Comparison of ENCODE assay signal across 8 cellular contexts in the genomic region with DNA sequence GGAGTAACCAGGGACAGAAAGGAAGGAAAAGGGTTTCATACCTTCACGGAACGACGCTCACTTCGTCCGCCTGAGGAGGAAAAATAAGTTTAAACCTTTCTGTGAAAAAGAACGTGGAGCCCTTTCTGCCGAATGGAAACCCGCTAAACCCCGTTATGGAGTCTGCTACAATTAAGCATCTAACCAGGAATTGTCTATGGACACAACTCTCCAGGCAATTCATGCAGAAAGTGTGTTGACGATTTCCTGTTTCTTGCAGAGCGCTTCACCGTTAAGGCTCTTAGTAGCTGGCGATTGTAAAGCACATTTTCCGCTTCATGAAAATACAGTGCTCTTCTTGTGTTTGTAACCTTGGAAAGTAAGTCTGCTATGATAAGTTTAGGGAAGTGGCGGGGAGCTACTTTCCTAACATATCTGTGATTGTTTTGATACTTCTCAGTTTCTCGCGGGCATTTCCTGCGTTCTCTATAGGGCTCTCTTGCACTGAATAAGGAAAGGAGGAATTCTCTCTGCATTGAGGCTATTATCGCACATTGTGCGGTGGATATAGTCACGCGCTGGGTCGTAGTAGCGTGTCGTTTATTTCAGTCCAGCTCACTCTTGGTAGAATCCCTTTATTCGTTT. TPM values are rescaled to one million over a fixed set of nuclear protein-coding genes. Genes with fewer than 3 reads are reported as not detected.
A peak's percentile ranks its signal among the peaks of the same experiment; 100 is the strongest.
DNase-seq lines count a peak whose midpoint lies in the region; ATAC-seq and TF ChIP-seq lines count a peak whose summit lies in the region.

No MANE protein-coding gene starts in this region.

- no peaks in the 10 kb centered on the region for H3K27me3 Mint-ChIP-seq in progenitor cell of endocrine pancreas

- H3K36me3 ChIP-seq in stomach smooth muscle (ENCODE audit: control insufficient read depth in 2 of 2, insufficient read depth in 2 of 2, low read length in 2 of 2): peaks cover 5% of the 10 kb centered on the region in 2 donors

- H3K9me3 Mint-ChIP-seq in progenitor cell of endocrine pancreas (ENCODE audit: low read depth): no peaks in the 10 kb centered on the region

- H3K9me3 ChIP-seq in stomach smooth muscle (ENCODE audit: control insufficient read depth in 2 of 2, low read length in 2 of 2): no peaks in the 10 kb centered on the region

- peaks cover 7% of the 10 kb centered on the region for H3K36me3 Mint-ChIP-seq in progenitor cell of endocrine pancreas (ENCODE audit: insufficient read depth)

- ATAC-seq in HG02943 (IDR thresholded peaks at IDR 0.05; ENCODE audit: low read depth, unreplicated experiment): peak; percentile 0

- H3K9ac ChIP-seq in stomach smooth muscle (ENCODE audit: low read length in 2 of 2): peak overlapping the region; percentile 86 to 99

- peak overlapping the region; percentile 98 for H3K27ac ChIP-seq in stomach smooth muscle (ENCODE audit: low read length)

- no peak overlapping the region for H3K4me3 Mint-ChIP-seq in progenitor cell of endocrine pancreas (ENCODE audit: low read depth)

- peaks cover 19% of the 10 kb centered on the region for H3K4me1 Mint-ChIP-seq in progenitor cell of endocrine pancreas (ENCODE audit: low read depth)

- TF ChIP-seq CTCF in WI38 (IDR thresholded peaks at IDR 0.05; ENCODE audit: low read depth, low read length): no peak
- no peak for TF ChIP-seq CTCF in progenitor cell of endocrine pancreas (IDR thresholded peaks at IDR 0.05; ENCODE audit: unreplicated experiment)

- H3K4me1 ChIP-seq in stomach smooth muscle (ENCODE audit: control insufficient read depth, insufficient read depth, low read length): peaks cover 15% of the 10 kb centered on the region

- H3K27ac Mint-ChIP-seq in progenitor cell of endocrine pancreas: no peak overlapping the region

- H3K27me3 ChIP-seq in stomach smooth muscle (ENCODE audit: control insufficient read depth in 1 of 2, insufficient read depth in 2 of 2, low read length in 2 of 2): no peaks in the 10 kb centered on the region

- H3K4me3 ChIP-seq in WI38 (ENCODE audit: low read depth, low read length): peak overlapping the region; percentile 75
- peak overlapping the region; percentile 96 to 100 for H3K4me3 ChIP-seq in stomach smooth muscle (ENCODE audit: low read length in 2 of 2)

- DNase-seq in NCI-H345 (lab: John Stamatoyannopoulos, UW): peak; percentile 45
- no peak for DNase-seq in NCI-H345 treated with DMSO at 0.1 percent for 48 hours (lab: John Stamatoyannopoulos, UW; ENCODE audit: unreplicated experiment)
- DNase-seq in hippocampal formation (lab: John Stamatoyannopoulos, UW): peak; percentile 45 to 74
- DNase-seq in progenitor cell of endocrine pancreas (ENCODE audit: low spot score, unreplicated experiment): no peak
- no peak for DNase-seq in DMS79 treated with DMSO at 0.1 percent for 48 hours (lab: John Stamatoyannopoulos, UW)

RNA-seq across cellular contexts. Expression of a gene that starts 0.7 kb away (rescaled TPM):
- 50.5 and 57.0 TPM in 2 replicates for total RNA-seq in progenitor cell of endocrine pancreas

Comparison
In these comparisons a context has a peak if more than half of its experiments do, and no peak if none do; other contexts are left out.
1. DNase-seq: peak in NCI-H345 (single experiment) and hippocampal formation (2 of 2); none in NCI-H345 treated with DMSO at 0.1 percent for 48 hours (single experiment), progenitor cell of endocrine pancreas (single experiment) and DMS79 treated with DMSO at 0.1 percent for 48 hours (single experiment).